In genomic region chr14:89954045-89955021, GRCh38 we compare ENCODE assay signal across 8 cellular contexts. TPM values are rescaled to one million over a fixed set of nuclear protein-coding genes. Genes with fewer than 3 reads are reported as not detected.
DNase-seq lines count a peak whose midpoint lies in the region; ATAC-seq, FAIRE-seq and TF ChIP-seq lines count a peak whose summit lies in the region.

EFCAB11 (minus strand) TSS chr14:89954730; CDS start chr14:89954660, 70 bp downstream.

- H3K27me3 ChIP-seq in keratinocyte (ENCODE audit: control insufficient read depth, extremely low read depth, insufficient read depth, low read length): no peaks in the 10 kb centered on the region

- H3K9me3 ChIP-seq in keratinocyte (ENCODE audit: control insufficient read depth, low read depth, low read length): no peaks in the 10 kb centered on the region

- peak; percentile 90 for FAIRE-seq in keratinocyte (lab: Jason Lieb, UNC)

- peaks cover 18% of the 10 kb centered on the region for H3K4me1 ChIP-seq in keratinocyte (ENCODE audit: control insufficient read depth, extremely low read depth, insufficient read depth, low read length)

- no peaks in the 10 kb centered on the region for H4K20me1 ChIP-seq in keratinocyte (ENCODE audit: control insufficient read depth, extremely low read depth, insufficient read depth, low read length)

- H3K4me2 ChIP-seq in keratinocyte (ENCODE audit: control insufficient read depth, extremely low read depth, insufficient read depth, low read depth, low read length): peak within 1 kb of the TSS; percentile 90

- peak within 1 kb of the TSS; percentile 71 to 95 (median 76) for H3K4me3 ChIP-seq in keratinocyte (ENCODE audit: control insufficient read depth in 2 of 3, extremely low read depth in 1 of 3, insufficient read depth in 2 of 3, low read depth in 1 of 3, low read length in 3 of 3)

- H2AFZ ChIP-seq in keratinocyte (ENCODE audit: control insufficient read depth, low read length): peak within 1 kb of the TSS; percentile 99

- peak within 1 kb of the TSS; percentile 88 for H3K27ac ChIP-seq in keratinocyte (ENCODE audit: control insufficient read depth, insufficient read depth, low read length)

- H3K79me2 ChIP-seq in keratinocyte (ENCODE audit: control insufficient read depth, insufficient read depth, low read length): peaks cover 18% of the 10 kb centered on the region

- dilution Hi-C loops in keratinocyte (cut with MboI; ENCODE audit: extremely low pct_ligation_motif_present, low sequenced_read_pairs): no loop called here

- ATAC-seq in GM19043 (IDR thresholded peaks at IDR 0.05; ENCODE audit: low read depth, unreplicated experiment) (peak; percentile 83), HG03378 (IDR thresholded peaks at IDR 0.05; ENCODE audit: unreplicated experiment) (peak; percentile 90)

- H3K36me3 ChIP-seq in keratinocyte (ENCODE audit: control insufficient read depth in 2 of 2, extremely low read depth in 1 of 2, insufficient read depth in 2 of 2, low read length in 2 of 2): peaks cover 6 to 10% of the 10 kb centered on the region in 2 experiments

- peak within 1 kb of the TSS; percentile 88 for H3K9ac ChIP-seq in keratinocyte (ENCODE audit: control insufficient read depth, extremely low read depth, insufficient read depth, low read length)

- DNase-seq in AML-193 (lab: John Stamatoyannopoulos, UW) (peak; percentile 98 to 99), NCI-H446 treated with DMSO at 0.1 percent for 48 hours (lab: John Stamatoyannopoulos, UW) (peak; percentile 99), cerebellum (ENCODE audit: low spot score) (peak; percentile 95), keratinocyte (ENCODE audit: low read depth, low spot score) (peak; percentile 87)
- peak; percentile 90 for DNase-seq in activated CD4-positive, alpha-beta T cell treated with anti-CD3 and anti-CD28 coated beads for 1 hour
- peak; percentile 81 to 88 for DNase-seq in stimulated activated CD4-positive, alpha-beta T cell treated with anti-CD3 and anti-CD28 coated beads, Interleukin-15, amount 100 ng/mL, for 1 hour (ENCODE audit: low read depth in 1 of 2, low spot score in 1 of 2)

- peak in 2 of 3 experiments; percentile 18 to 35 for TF ChIP-seq CTCF in keratinocyte (optimal IDR thresholded peaks at IDR 0.05 in 1 of 3, IDR thresholded peaks at IDR 0.05 in 1 of 3, conservative IDR thresholded peaks at IDR 0.05 in 1 of 3; ENCODE audit: extremely low read depth in 1 of 3, insufficient read depth in 2 of 3, low read length in 3 of 3)

- no peaks in the 10 kb centered on the region for H3K9me1 ChIP-seq in keratinocyte (ENCODE audit: control insufficient read depth, extremely low read depth, insufficient read depth, low read length)

RNA-seq across cellular contexts. Expression of gene EFCAB11, which starts in this region (rescaled TPM):
- 10.0 TPM for total RNA-seq in cerebellum
- polyA plus RNA-seq in keratinocyte: 7.0 to 12.9 TPM (median 7.7 TPM) in 3 replicates
- polyA plus RNA-seq in keratinocyte (2011; ENCODE audit: low read depth): 7.9 TPM
- 7.7 and 8.1 TPM in 2 replicates for polyA plus RNA-seq in keratinocyte (2011; cell fraction: cytosol; rRNA removed)
- polyA plus RNA-seq in keratinocyte (2011; cell fraction: nucleus; rRNA removed): 4.5 and 5.0 TPM in 2 replicates
- 4.2 and 12.3 TPM in 2 replicates for polyA plus RNA-seq in keratinocyte (2012; ENCODE audit: low replicate concordance)
- 1.3 to 4.1 TPM (median 1.8 TPM) in 3 replicates for polyA minus RNA-seq in keratinocyte
- polyA minus RNA-seq in keratinocyte (2011; cell fraction: cytosol; rRNA and poly(A)+ RNA removed): not detected
- polyA minus RNA-seq in keratinocyte (2011; cell fraction: nucleus; rRNA and poly(A)+ RNA removed): 2.5 and 6.7 TPM in 2 replicates

Comparison
In these comparisons a context has a peak if more than half of its experiments do, and no peak if none do; other contexts are left out.
1. Peak in every context shown above with its lines: DNase-seq, ATAC-seq, H3K4me3 ChIP-seq and H3K27ac ChIP-seq.